In genomic region chr18:394997-395383, GRCh38 we compare ENCODE assay signal across 1 cellular context.
TF ChIP-seq lines count a peak whose summit lies in the region.

No MANE protein-coding gene starts in this region.

TF ChIP-seq in HepG2, 621 proteins besides CTCF, POLR2A, EP300 and RAD21 (continued from another document):
- TF ChIP-seq SNAPC4 (CRISPR knock-in tag; IDR thresholded peaks at IDR 0.05), result no peak
- no peak for TF ChIP-seq KDM1A (CRISPR knock-in tag; IDR thresholded peaks at IDR 0.05)
TF ChIP-seq in HepG2: peak in this region for 0.
